ENCODE assay signal across 26 cellular contexts in the genomic region with DNA sequence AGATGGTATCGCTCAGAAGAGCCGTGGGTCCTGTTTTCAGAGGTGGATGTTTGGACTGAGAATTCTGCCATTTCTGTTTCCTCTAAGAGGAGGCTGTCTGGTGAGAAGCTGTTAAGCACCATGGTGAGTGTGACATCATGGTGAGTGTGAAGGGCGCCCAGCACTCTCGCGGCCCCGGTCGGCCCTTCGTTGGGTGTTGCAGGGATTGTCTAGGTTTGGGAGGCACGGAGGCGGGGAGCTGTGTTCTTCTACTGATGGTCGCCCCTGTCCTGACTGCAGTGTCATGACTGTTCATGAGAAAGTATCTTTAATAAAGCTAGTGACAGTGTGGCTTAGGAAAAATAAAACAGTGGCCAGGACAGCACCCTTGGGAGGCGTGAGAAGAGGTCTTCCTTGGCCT.
A peak's percentile ranks its signal among the peaks of the same experiment; 100 is the strongest.
DNase-seq lines count a peak whose midpoint lies in the region; ATAC-seq lines count a peak whose summit lies in the region.
"Had no signal": no experiment of that assay in that cellular context is flagged by ENCODE, and none has a peak within 500 bp of the region (broad histone marks: within the 10 kb centered on the region; RNA-seq: fewer than 3 reads in every experiment).

No MANE protein-coding gene starts in this region.

- no peak overlapping the region for H2BK15ac ChIP-seq in mesendoderm (replicated peaks; ENCODE audit: low read depth)

- no peak overlapping the region for H3K4me3 ChIP-seq in mesendoderm (ENCODE audit: low read length)
- H3K4me3 ChIP-seq: HAP-1, MG63, SK-N-MC, upper lobe of left lung had no signal

- no peaks in the 10 kb centered on the region for H3K27me3 ChIP-seq in mesendoderm (ENCODE audit: insufficient read depth, low read length, poor library complexity)
- H3K27me3 ChIP-seq: MG63, upper lobe of left lung had no signal

- H3K9ac ChIP-seq in mesendoderm (ENCODE audit: low read length): no peak overlapping the region

- no peak overlapping the region for H2AK5ac ChIP-seq in mesendoderm (ENCODE audit: low read length)

- H3K4ac ChIP-seq in mesendoderm (ENCODE audit: low read depth, low read length): no peak overlapping the region

- H3K36me3 ChIP-seq in mesendoderm (ENCODE audit: control insufficient read depth, insufficient read depth, low read length): no peaks in the 10 kb centered on the region
- H3K36me3 ChIP-seq: HAP-1, MG63, upper lobe of left lung had no signal

- WGBS in mesendoderm (ENCODE audit: extremely low coverage, insufficient coverage, low lambda C conversion rate): no CpG with 5 or more reads among the region's 12 CpGs

- H3K79me1 ChIP-seq in mesendoderm (ENCODE audit: low read length): no peaks in the 10 kb centered on the region

- H3K23ac ChIP-seq in mesendoderm (ENCODE audit: low read length): peak overlapping the region; percentile 18

- no peak overlapping the region for H3K56ac ChIP-seq in mesendoderm (ENCODE audit: low read length)

- no peak overlapping the region for H2BK5ac ChIP-seq in mesendoderm (ENCODE audit: low read length)

- ATAC-seq in activated naive CD4-positive, alpha-beta T cell treated with anti-CD3 and anti-CD28 coated beads, Interleukin-2, amount 50 U/mL, for 72 hours: no peak
- ATAC-seq in activated T-helper 17 cell treated with anti-CD3 and anti-CD28 coated beads, Interleukin-2, amount 50 U/mL, for 72 hours (replicated peaks): no peak
- no peak for ATAC-seq in HG02852 (IDR thresholded peaks at IDR 0.05; ENCODE audit: unreplicated experiment)

- no peaks in the 10 kb centered on the region for H3K9me3 Mint-ChIP-seq in activated naive CD4-positive, alpha-beta T cell treated with anti-CD3 and anti-CD28 coated beads, Interleukin-2, amount 50 U/mL, for 72 hours
- no peaks in the 10 kb centered on the region for H3K9me3 Mint-ChIP-seq in activated T-helper 17 cell treated with anti-CD3 and anti-CD28 coated beads, Interleukin-2, amount 50 U/mL, for 72 hours
- H3K9me3 Mint-ChIP-seq: IgD-negative memory B cell; T-helper 2 cell treated with Interferon-gamma antibody and Interleukin-4, amounts not matched to agents 5 μg/mL and 100 μg/mL, for 36 hours had no signal

- no peak overlapping the region for H3K27ac ChIP-seq in mesendoderm (ENCODE audit: low read depth, low read length)
- H3K27ac ChIP-seq: C4-2B, SK-N-MC had no signal

- no peak overlapping the region for H3K4me2 ChIP-seq in mesendoderm (ENCODE audit: low read length)

- H4K8ac ChIP-seq in mesendoderm (ENCODE audit: low read depth, low read length): no peak overlapping the region

- no peak overlapping the region for H2BK120ac ChIP-seq in mesendoderm (ENCODE audit: low read depth, low read length)

- H3K4me1 Mint-ChIP-seq in activated T-helper 17 cell treated with anti-CD3 and anti-CD28 coated beads, Interleukin-2, amount 50 U/mL, for 72 hours: peaks cover 39% of the 10 kb centered on the region

- DNase-seq in activated naive CD4-positive, alpha-beta T cell treated with anti-CD3 and anti-CD28 coated beads, Interleukin-2, amount 50 U/mL, for 72 hours (ENCODE audit: low spot score in 2 of 2): no peak
- DNase-seq in activated naive CD4-positive, alpha-beta T cell (lab: John Stamatoyannopoulos, UW): no peak
- no peak for DNase-seq in mesendoderm
- no peak for DNase-seq in foreskin melanocyte
- no peak for DNase-seq in OCI-M2 (lab: John Stamatoyannopoulos, UW; ENCODE audit: unreplicated experiment)
- DNase-seq: activated CD4-positive, CD25-positive, alpha-beta regulatory T cell; activated CD8-positive, alpha-beta memory T cell treated with anti-CD3 and anti-CD28 coated beads for 24 hours; amniotic stem cell; cortex of kidney; DMS53; GF-D8; mammary epithelial cell; MG63; NCI-H146; NCI-H2171; NCI-H524; stimulated activated CD4-positive, alpha-beta T cell treated with anti-CD3 and anti-CD28 coated beads, Interleukin-2, amount 100 ng/mL, for 48 hours; stimulated activated naive CD4-positive, alpha-beta T cell treated with Interleukin-2 at 50 U/mL for 16 hours had no signal

- H3K18ac ChIP-seq in mesendoderm (ENCODE audit: low read length): no peak overlapping the region

- H3K4me1 ChIP-seq in mesendoderm (ENCODE audit: control insufficient read depth, low read depth, low read length): peaks cover 8% of the 10 kb centered on the region
- H3K4me1 ChIP-seq: HAP-1 had no signal

- no peaks in the 10 kb centered on the region for H3K79me2 ChIP-seq in mesendoderm (ENCODE audit: control insufficient read depth, insufficient read depth, low read length)

- H3K4me3 Mint-ChIP-seq in activated T-helper 17 cell treated with anti-CD3 and anti-CD28 coated beads, Interleukin-2, amount 50 U/mL, for 72 hours: peak overlapping the region; percentile 74
- H3K4me3 Mint-ChIP-seq: IgD-negative memory B cell; T-helper 2 cell treated with Interferon-gamma antibody and Interleukin-4, amounts not matched to agents 5 μg/mL and 100 μg/mL, for 36 hours had no signal

- peaks cover under 1 to 13% of the 10 kb centered on the region in 2 donors for H3K36me3 Mint-ChIP-seq in activated naive CD4-positive, alpha-beta T cell treated with anti-CD3 and anti-CD28 coated beads, Interleukin-2, amount 50 U/mL, for 72 hours
- H3K36me3 Mint-ChIP-seq in activated T-helper 17 cell treated with anti-CD3 and anti-CD28 coated beads, Interleukin-2, amount 50 U/mL, for 72 hours (ENCODE audit: low read depth): peaks cover 59% of the 10 kb centered on the region

- no peak overlapping the region for H4K5ac ChIP-seq in mesendoderm (ENCODE audit: low read length)

- no peaks in the 10 kb centered on the region for H3K27me3 Mint-ChIP-seq in activated T-helper 17 cell treated with anti-CD3 and anti-CD28 coated beads, Interleukin-2, amount 50 U/mL, for 72 hours
- H3K27me3 Mint-ChIP-seq: IgD-negative memory B cell had no signal

- peak overlapping the region; percentile 76 to 87 for H3K27ac Mint-ChIP-seq in activated naive CD4-positive, alpha-beta T cell treated with anti-CD3 and anti-CD28 coated beads, Interleukin-2, amount 50 U/mL, for 72 hours
- H3K27ac Mint-ChIP-seq in activated T-helper 17 cell treated with anti-CD3 and anti-CD28 coated beads, Interleukin-2, amount 50 U/mL, for 72 hours: peak overlapping the region; percentile 85
- H3K27ac Mint-ChIP-seq: T-helper 2 cell treated with Interferon-gamma antibody and Interleukin-4, amounts not matched to agents 5 μg/mL and 100 μg/mL, for 36 hours had no signal
